ENCODE assay signal across 9 cellular contexts in the genomic region with DNA sequence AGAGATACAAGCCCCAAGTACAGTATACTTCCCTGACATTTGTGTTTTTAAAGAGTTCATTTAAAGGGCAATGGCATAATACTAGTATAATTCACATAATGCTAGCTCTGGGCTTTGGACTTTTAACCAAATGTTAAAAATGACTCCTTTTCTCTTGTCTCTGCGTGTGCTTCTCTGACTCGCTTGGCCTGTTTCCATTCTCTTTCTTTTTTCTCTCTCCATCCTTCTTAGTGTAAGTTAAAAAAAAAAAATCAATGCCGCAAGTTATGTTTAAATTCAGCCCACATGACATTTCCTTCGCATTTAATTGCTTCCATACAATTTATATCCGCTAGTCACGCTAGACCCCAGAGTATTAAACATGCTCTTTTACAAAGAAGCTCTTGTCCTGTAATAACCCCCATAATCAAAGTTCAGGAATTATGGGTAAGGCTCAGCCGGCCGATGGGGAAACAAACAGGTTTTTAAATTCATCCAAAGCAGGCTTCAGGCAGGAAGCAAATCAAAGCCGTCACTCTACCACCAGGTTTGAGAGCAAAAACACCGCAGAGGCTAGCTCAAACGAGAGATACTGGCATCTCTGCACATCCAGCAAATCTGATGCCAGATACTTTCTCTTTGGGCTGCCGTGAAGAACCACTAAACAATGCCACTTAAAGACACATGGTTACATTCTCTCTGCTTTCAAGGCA. TPM values are rescaled to one million over a fixed set of nuclear protein-coding genes. Genes with fewer than 3 reads are reported as not detected.
DNase-seq lines count a peak whose midpoint lies in the region; ATAC-seq and TF ChIP-seq lines count a peak whose summit lies in the region.
"Had no signal": no experiment of that assay in that cellular context is flagged by ENCODE, and none has a peak within 500 bp of the region (broad histone marks: within the 10 kb centered on the region; RNA-seq: fewer than 3 reads in every experiment).

No MANE protein-coding gene starts in this region.

- ATAC-seq in GM19455 (IDR thresholded peaks at IDR 0.05; ENCODE audit: unreplicated experiment): no peak
- ATAC-seq in GM19395 (IDR thresholded peaks at IDR 0.05; ENCODE audit: unreplicated experiment): no peak

- H3K4me3 ChIP-seq in ovary: peak overlapping the region; percentile 1

- intact Hi-C loops in ovary (cut with DNase I): no loop called here
- intact Hi-C loops in posterior vena cava (cut with DNase I): no loop called here

- no peak for TF ChIP-seq POLR2A in ovary (IDR thresholded peaks at IDR 0.05)

- peak overlapping the region; percentile 19 to 47 for H3K27ac ChIP-seq in ovary

- TF ChIP-seq CTCF in ovary (IDR thresholded peaks at IDR 0.05): no peak

- no peak for TF ChIP-seq EP300 in ovary (IDR thresholded peaks at IDR 0.05)

- peak; percentile 41 for DNase-seq in AG08396 (ENCODE audit: low spot score)
- peak; percentile 39 for DNase-seq in SHP77 treated with DMSO at 0.1 percent for 48 hours (lab: John Stamatoyannopoulos, UW)
- peak; percentile 34 for DNase-seq in fibroblast of the conjunctiva (ENCODE audit: low read depth)
- no peak for DNase-seq in ovary
- no peak for DNase-seq in HuH-7 (ENCODE audit: low spot score)
- no peak for DNase-seq in posterior vena cava (ENCODE audit: low spot score)
- DNase-seq: activated CD4-positive, alpha-beta T cell treated with anti-CD3 and anti-CD28 coated beads, Interleukin-2, amount 10 ng/mL, durations not matched to agents 7 days and 5 days had no signal

- H3K4me1 ChIP-seq in ovary (ENCODE audit: insufficient read depth): peaks cover 26% of the 10 kb centered on the region

- 10 to 12% (median 10%) methylated on average over 12 of the region's 12 CpGs for WGBS in ovary, 3 donors

- H3K27me3 ChIP-seq in ovary: no peaks in the 10 kb centered on the region

- no peaks in the 10 kb centered on the region for H3K9me3 ChIP-seq in ovary

- no peaks in the 10 kb centered on the region for H3K36me3 ChIP-seq in ovary

RNA-seq across cellular contexts. Expression of a gene that starts 19.3 kb away (rescaled TPM):
- total RNA-seq in ovary (100 to 1,000 TPM in 4 of 7 donors, 10 to 100 TPM in 3; 96.0 to 160 (median 112) TPM), posterior vena cava (100 to 1,000 TPM; 177 to 201 TPM)
- polyA plus RNA-seq in ovary: 10 to 100 TPM; 65.4 to 87.4 TPM

Comparison
In these comparisons a context has a peak if more than half of its experiments do, and no peak if none do; other contexts are left out.
1. DNase-seq: peak in AG08396 (single experiment), SHP77 treated with DMSO at 0.1 percent for 48 hours (single experiment) and fibroblast of the conjunctiva (single experiment); none in ovary (0 of 5), HuH-7 (single experiment) and posterior vena cava (single experiment).